In genomic region chr1:12013317-12013588, GRCh38 we compare ENCODE assay signal across 23 cellular contexts. TPM values are rescaled to one million over a fixed set of nuclear protein-coding genes. Genes with fewer than 3 reads are reported as not detected.
DNase-seq lines count a peak whose midpoint lies in the region; ATAC-seq and TF ChIP-seq lines count a peak whose summit lies in the region.
"Had no signal": no experiment of that assay in that cellular context is flagged by ENCODE, and none has a peak within 500 bp of the region (broad histone marks: within the 10 kb centered on the region; RNA-seq: fewer than 3 reads in every experiment).

No MANE protein-coding gene starts in this region.

- peak overlapping the region in 3 of 5 experiments; percentile 24 to 87 (median 61) for H3K27ac Mint-ChIP-seq in brain
- H3K27ac Mint-ChIP-seq: type B pancreatic cell had no signal

- TF ChIP-seq POLR2A in spleen (IDR thresholded peaks at IDR 0.05): no peak
- no peak for TF ChIP-seq POLR2A in sigmoid colon (IDR thresholded peaks at IDR 0.05)

- TF ChIP-seq EP300 in sigmoid colon (IDR thresholded peaks at IDR 0.05): no peak

- H3K36me3 Mint-ChIP-seq in brain: peaks cover 48% of the 10 kb centered on the region

- no peaks in the 10 kb centered on the region for H3K27me3 ChIP-seq in right atrium auricular region
- no peaks in the 10 kb centered on the region for H3K27me3 ChIP-seq in spleen (replicated peaks in 1 of 7)
- no peaks in the 10 kb centered on the region for H3K27me3 ChIP-seq in sigmoid colon
- H3K27me3 ChIP-seq: adrenal gland, stomach had no signal

- H3K9me3 ChIP-seq in right atrium auricular region (no peaks in the 10 kb centered on the region), SK-N-MC (ENCODE audit: low read depth, low read length) (no peaks in the 10 kb centered on the region), spleen (no peaks in the 10 kb centered on the region), sigmoid colon (no peaks in the 10 kb centered on the region)
- H3K9me3 ChIP-seq: adrenal gland, stomach had no signal

- no peak overlapping the region for H3K9ac ChIP-seq in SK-N-MC (ENCODE audit: insufficient read length)

- WGBS in spleen, 5 donors: 90 to 96% (median 94%) methylated on average over 2 of the region's 2 CpGs
- 88 to 91% methylated on average over 2 of the region's 2 CpGs for WGBS in sigmoid colon, 2 donors

- DNase-seq in right atrium auricular region (ENCODE audit: low spot score): no peak
- DNase-seq in Right ventricle myocardium superior: no peak
- no peak for DNase-seq in SK-N-MC (ENCODE audit: low read depth, low spot score)
- DNase-seq in spleen: no peak
- no peak for DNase-seq in NCI-H345 (lab: John Stamatoyannopoulos, UW)
- no peak for DNase-seq in sigmoid colon
- DNase-seq: activated CD4-positive, alpha-beta T cell treated with anti-CD3 and anti-CD28 coated beads for 1 hour; activated T-cell treated with anti-CD3 and anti-CD28 coated beads for 4 hours; adrenal gland; AML-193; DND-41; glutamatergic neuron; left cardiac atrium; naive B cell; NCI-H1105; NCI-H2029 treated with DMSO at 0.1 percent for 48 hours; small intestine; stimulated activated CD4-positive, alpha-beta T cell treated with anti-CD3 and anti-CD28 coated beads, Interleukin-2, amount 100 ng/mL, for 48 hours; stomach had no signal

- H3K4me3 ChIP-seq in right atrium auricular region (no peak overlapping the region), SK-N-MC (no peak overlapping the region), spleen (no peak overlapping the region), sigmoid colon (no peak overlapping the region)
- H3K4me3 ChIP-seq: adrenal gland, stomach had no signal

- H3K27me3 Mint-ChIP-seq in brain: no peaks in the 10 kb centered on the region
- H3K27me3 Mint-ChIP-seq: memory B cell, naive B cell, type B pancreatic cell had no signal

- H3K9me3 Mint-ChIP-seq in brain: peaks cover 0 to 2% (median 0%) of the 10 kb centered on the region in 5 experiments
- H3K9me3 Mint-ChIP-seq: memory B cell, naive B cell, type B pancreatic cell had no signal

- TF ChIP-seq CTCF in right atrium auricular region (IDR thresholded peaks at IDR 0.05) (no peak), brain (conservative IDR thresholded peaks at IDR 0.05) (no peak), spleen (IDR thresholded peaks at IDR 0.05 in 8 of 11, conservative IDR thresholded peaks at IDR 0.05 in 3 of 11) (no peak), sigmoid colon (IDR thresholded peaks at IDR 0.05) (no peak)

- H3K27ac ChIP-seq in right atrium auricular region (peak overlapping the region; percentile 10 to 54), SK-N-MC (peak overlapping the region; percentile 39; the same call in 1 of the 2 replicates), spleen (peak overlapping the region in 5 of 8 donors; percentile 2 to 67 (median 57)), sigmoid colon (peak overlapping the region in 2 of 4 donors; percentile 1 to 40)
- H3K27ac ChIP-seq: adrenal gland had no signal

- no peak for ATAC-seq in Right ventricle myocardium superior (ENCODE audit: poor library complexity)

- peaks cover 14% of the 10 kb centered on the region for H3K4me1 Mint-ChIP-seq in brain

- H3K4me1 ChIP-seq in right atrium auricular region (peaks cover 0 to 29% of the 10 kb centered on the region in 2 donors), spleen (peaks cover 0 to 26% (median 8%) of the 10 kb centered on the region in 6 donors), sigmoid colon (no peaks in the 10 kb centered on the region)
- H3K4me1 ChIP-seq: adrenal gland had no signal

- intact Hi-C loops in Right ventricle myocardium superior (cut with DNase I) (no loop called here), spleen (cut with DNase I; ENCODE audit: low total_unique reads) (no loop called here), sigmoid colon (cut with DNase I) (no loop called here)

- no peak overlapping the region for H3K4me3 Mint-ChIP-seq in brain
- H3K4me3 Mint-ChIP-seq: memory B cell, type B pancreatic cell had no signal

- H3K36me3 ChIP-seq in right atrium auricular region (peaks cover 51% of the 10 kb centered on the region), SK-N-MC (ENCODE audit: insufficient read depth, low read length) (peaks cover 25% of the 10 kb centered on the region), spleen (peaks cover 0 to 67% (median 44%) of the 10 kb centered on the region in 6 donors), sigmoid colon (peaks cover 28 to 62% (median 32%) of the 10 kb centered on the region in 4 donors)

RNA-seq across cellular contexts. Expression of gene MIIP, which starts 6.0 kb away (rescaled TPM):
- 10 to 100 TPM; 19.1 to 31.0 TPM for total RNA-seq in right atrium auricular region
- 14.6 TPM for total RNA-seq in Right ventricle myocardium superior
- 29.1 TPM for polyA plus RNA-seq in brain (ENCODE audit: insufficient read depth, low read depth, low replicate concordance)
- 10 to 100 TPM; 33.2 to 65.5 (median 46.5) TPM for total RNA-seq in spleen
- 100 to 1,000 TPM in 1 of 3 donors, 10 to 100 TPM in 2; 38.0 to 109 (median 97.2) TPM for polyA plus RNA-seq in spleen
- total RNA-seq in sigmoid colon: 10 to 100 TPM; 23.7 to 31.2 (median 27.4) TPM
- polyA plus RNA-seq in sigmoid colon: 10 to 100 TPM; 12.7 to 32.6 (median 18.0) TPM

RNA-seq across cellular contexts. Expression of gene MFN2, which starts 33.0 kb away (rescaled TPM):
- 100 to 1,000 TPM; 367 to 466 TPM for total RNA-seq in right atrium auricular region
- total RNA-seq in Right ventricle myocardium superior: 648 TPM
- 82.1 TPM for polyA plus RNA-seq in brain (ENCODE audit: insufficient read depth, low read depth, low replicate concordance)
- total RNA-seq in spleen: 10 to 100 TPM; 47.3 to 69.6 (median 62.9) TPM
- 10 to 100 TPM; 14.8 to 28.1 (median 16.2) TPM for polyA plus RNA-seq in spleen
- 100 to 1,000 TPM in 2 of 4 donors, 10 to 100 TPM in 2; 83.9 to 121 (median 96.9) TPM for total RNA-seq in sigmoid colon
- 10 to 100 TPM; 33.0 to 61.5 (median 58.0) TPM for polyA plus RNA-seq in sigmoid colon

RNA-seq across cellular contexts. Expression of gene TNFRSF8, which starts 49.9 kb away (rescaled TPM):
- 1 to 10 TPM; 3.0 to 6.0 TPM for total RNA-seq in right atrium auricular region
- 0.59 TPM for total RNA-seq in Right ventricle myocardium superior
- not detected for polyA plus RNA-seq in brain (ENCODE audit: insufficient read depth, low read depth, low replicate concordance)
- 1 to 10 TPM; 1.3 to 7.6 (median 2.2) TPM for total RNA-seq in spleen
- 1 to 10 TPM; 1.7 to 2.0 (median 1.9) TPM for polyA plus RNA-seq in spleen
- 1 to 10 TPM in 1 of 4 donors, under 1 TPM in 3; 0.68 to 1.1 (median 0.77) TPM for total RNA-seq in sigmoid colon
- 1 to 10 TPM in 1 of 3 donors, under 1 TPM in 1, not detected in 1; 0.92 to 1.8 TPM for polyA plus RNA-seq in sigmoid colon
- total RNA-seq: SK-MEL-5 had no signal
